In the genomic region with DNA sequence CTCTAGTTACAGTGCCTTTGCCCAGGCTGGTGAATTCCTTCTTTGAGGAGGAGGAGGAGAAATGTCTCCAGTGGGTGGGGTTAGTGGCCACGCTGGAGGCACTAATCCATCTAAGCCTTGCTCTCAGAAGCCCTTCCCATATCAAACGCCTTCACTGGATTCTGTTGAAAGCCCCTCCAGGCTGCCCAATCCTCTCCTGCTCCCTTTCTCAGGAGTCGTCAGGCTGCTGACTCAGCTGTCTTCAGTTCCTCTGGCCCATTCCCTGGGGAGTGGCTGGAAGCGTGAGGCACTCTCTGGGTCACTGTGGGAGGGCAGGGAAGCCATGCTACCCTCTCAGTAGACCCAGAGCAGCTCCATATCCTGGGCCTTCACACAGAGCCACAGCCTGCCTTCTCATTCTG, we compare ENCODE assay signal across 9 cellular contexts. TPM values are rescaled to one million over a fixed set of nuclear protein-coding genes. Genes with fewer than 3 reads are reported as not detected.
A peak's percentile ranks its signal among the peaks of the same experiment; 100 is the strongest.
DNase-seq lines count a peak whose midpoint lies in the region; ATAC-seq, FAIRE-seq and TF ChIP-seq lines count a peak whose summit lies in the region.
"Had no signal": no experiment of that assay in that cellular context is flagged by ENCODE, and none has a peak within 500 bp of the region (broad histone marks: within the 10 kb centered on the region; RNA-seq: fewer than 3 reads in every experiment).

No MANE protein-coding gene starts in this region.

- no peaks in the 10 kb centered on the region for H3K27me3 ChIP-seq in HUES48 (ENCODE audit: control insufficient read depth, insufficient read depth, low read length)
- no peaks in the 10 kb centered on the region for H3K27me3 ChIP-seq in GM12878 (replicated peaks in 1 of 2; ENCODE audit: control insufficient read depth in 2 of 2, insufficient read depth in 2 of 2, low read length in 1 of 2)
- no peaks in the 10 kb centered on the region for H3K27me3 ChIP-seq in suprapubic skin

- H3K4me3 ChIP-seq in HUES48 (ENCODE audit: low read depth, low read length) = peak overlapping the region; percentile 88; the same call in 1 of the 2 replicates
- no peak overlapping the region for H3K4me3 ChIP-seq in GM12878
- H3K4me3 ChIP-seq in suprapubic skin = peak overlapping the region; percentile 89

- no peaks in the 10 kb centered on the region for H4K20me1 ChIP-seq in GM12878 (ENCODE audit: control insufficient read depth, insufficient read depth)

- intact Hi-C loops in GM12878 (cut with micrococcal nuclease; ENCODE audit: unreplicated experiment) = no loop called here

- peaks cover 15% of the 10 kb centered on the region for H3K4me1 ChIP-seq in HUES48 (ENCODE audit: control insufficient read depth, insufficient read depth, low read length)
- peaks cover 9% of the 10 kb centered on the region for H3K4me1 ChIP-seq in GM12878 (ENCODE audit: control insufficient read depth, insufficient read depth, low read length)
- H3K4me1 ChIP-seq in suprapubic skin = peaks cover 43% of the 10 kb centered on the region

- no peak overlapping the region for H3K4me3 Mint-ChIP-seq in T-helper 2 cell treated with Interferon-gamma antibody and Interleukin-4, amounts not matched to agents 5 μg/mL and 100 μg/mL, for 36 hours

- DNase-seq in GM12878 (ENCODE audit: low read depth, low spot score) (no peak), islet precursor cell (peak; percentile 80), suprapubic skin (ENCODE audit: low spot score in 2 of 2) (no peak)
- DNase-seq in T-helper 2 cell treated with Interferon-gamma antibody and Interleukin-4, amounts not matched to agents 5 μg/mL and 100 μg/mL, for 36 hours (ENCODE audit: low spot score) = no peak
- no peak for DNase-seq in activated CD4-positive, CD25-positive, alpha-beta regulatory T cell (lab: John Stamatoyannopoulos, UW)
- DNase-seq: activated CD8-positive, alpha-beta memory T cell treated with anti-CD3 and anti-CD28 coated beads for 24 hours had no signal

- peaks cover 31% of the 10 kb centered on the region for H3K79me2 ChIP-seq in GM12878 (ENCODE audit: control insufficient read depth, insufficient read depth, low read length)

- RAD21 ChIA-PET in GM12878 (lab: Charles Lee; ENCODE audit: unreplicated experiment) = interaction anchor here (1.3 kb wide), 1 partner anchor 9 kb away, joined by 3 read pairs; the partner anchor contains the start of gene ABCF3

- TF ChIP-seq RAD21 in GM12878 (IDR thresholded peaks at IDR 0.05; ENCODE audit: insufficient read depth, low read depth, low read length) = no peak

- no peaks in the 10 kb centered on the region for H3K9me3 ChIP-seq in HUES48 (ENCODE audit: control insufficient read depth, insufficient read depth, low read length)
- H3K9me3 ChIP-seq in GM12878 (replicated peaks; ENCODE audit: control insufficient read depth, insufficient read depth, low read length) = no peaks in the 10 kb centered on the region
- H3K9me3 ChIP-seq in suprapubic skin = no peaks in the 10 kb centered on the region

- POLR2A ChIA-PET in GM12878 (lab: Charles Lee) = interaction anchor here (1.8 kb wide), 1 partner anchor 8 kb away, joined by 5 read pairs; the partner anchor contains the start of gene ABCF3

- in situ Hi-C loops in GM12878 (cut with MboI) = no loop called here

- TF ChIP-seq CTCF in GM12878 (IDR thresholded peaks at IDR 0.05 in 2 of 3, conservative IDR thresholded peaks at IDR 0.05 in 1 of 3; ENCODE audit: control insufficient read depth in 2 of 3, extremely low read depth in 1 of 3, insufficient read depth in 1 of 3, low read depth in 3 of 3, low read length in 3 of 3) = no peak
- TF ChIP-seq CTCF in suprapubic skin (IDR thresholded peaks at IDR 0.05) = no peak

- H3K4me1 Mint-ChIP-seq in T-helper 2 cell treated with Interferon-gamma antibody and Interleukin-4, amounts not matched to agents 5 μg/mL and 100 μg/mL, for 36 hours (ENCODE audit: low read depth) = peaks cover 20% of the 10 kb centered on the region

- H3K36me3 ChIP-seq in HUES48 (ENCODE audit: control insufficient read depth, insufficient read depth, low read length) (peaks cover 55% of the 10 kb centered on the region), GM12878 (ENCODE audit: control insufficient read depth in 2 of 2, insufficient read depth in 2 of 2, low read length in 1 of 2) (peaks cover 18 to 33% of the 10 kb centered on the region in 2 experiments), suprapubic skin (peaks cover 54% of the 10 kb centered on the region)

- CTCF ChIA-PET in GM12878 (lab: Yijun Ruan, JAX) = interaction anchor here (1.1 kb wide), 1 partner anchor 8 kb away, joined by 4 read pairs; the partner anchor contains the start of gene ABCF3

- no TSS peak for BruUV-seq in GM12878 (replicated peaks; lab: Mats Ljungman, UMichigan)

- WGBS in GM12878 (ENCODE audit: insufficient coverage, insufficient replicate concordance, low lambda C conversion rate, missing lambda C conversion rate) = 44% methylated on average over 4 of the region's 4 CpGs
- 28% methylated on average over 4 of the region's 4 CpGs for WGBS in suprapubic skin

- no peaks in the 10 kb centered on the region for H3K27me3 Mint-ChIP-seq in T-helper 2 cell treated with Interferon-gamma antibody and Interleukin-4, amounts not matched to agents 5 μg/mL and 100 μg/mL, for 36 hours (ENCODE audit: low read depth)

- SMC1A ChIA-PET in GM12878 (lab: Charles Lee; ENCODE audit: uncharacterized antibody, unreplicated experiment) = interaction anchor here (0.9 kb wide), 1 partner anchor 18 kb away, joined by 3 read pairs; no protein-coding TSS in a partner anchor

- no peak overlapping the region for H2AFZ ChIP-seq in GM12878 (ENCODE audit: control insufficient read depth, low read depth, low read length)

- TF ChIP-seq POLR2A in GM12878 (IDR thresholded peaks at IDR 0.05; ENCODE audit: low read depth, low read length) = no peak
- TF ChIP-seq POLR2A in suprapubic skin (IDR thresholded peaks at IDR 0.05) = no peak

- no peaks in the 10 kb centered on the region for H3K9me3 Mint-ChIP-seq in T-helper 2 cell treated with Interferon-gamma antibody and Interleukin-4, amounts not matched to agents 5 μg/mL and 100 μg/mL, for 36 hours

- FAIRE-seq in GM12878 (lab: Jason Lieb, UNC) = no peak

- ATAC-seq in GM12878 (no peak), GM19395 (IDR thresholded peaks at IDR 0.05; ENCODE audit: unreplicated experiment) (no peak), HG03280 (IDR thresholded peaks at IDR 0.05; ENCODE audit: unreplicated experiment) (no peak)

- H3K27ac Mint-ChIP-seq in T-helper 2 cell treated with Interferon-gamma antibody and Interleukin-4, amounts not matched to agents 5 μg/mL and 100 μg/mL, for 36 hours = no peak overlapping the region

- H3K27ac ChIP-seq in HUES48 (ENCODE audit: low read depth, low read length) = peak overlapping the region; percentile 97
- H3K27ac ChIP-seq in GM12878 (ENCODE audit: control insufficient read depth, insufficient read depth) = peak overlapping the region; percentile 25; the same call in 1 of the 2 replicates
- no peak overlapping the region for H3K27ac ChIP-seq in suprapubic skin

- H3K9ac ChIP-seq in HUES48 (ENCODE audit: low read depth, low read length) (0 out of 2 replicates have a peak overlapping the region, but pooled peaks have one; percentile 48), GM12878 (ENCODE audit: control insufficient read depth, insufficient read depth, low read length) (no peak overlapping the region; the same call in 1 of the 2 replicates)

- H3K4me2 ChIP-seq in GM12878 (ENCODE audit: control insufficient read depth, insufficient read depth) = peak overlapping the region; percentile 91

- TF ChIP-seq EP300 in GM12878 (IDR thresholded peaks at IDR 0.05; ENCODE audit: borderline replicate concordance in 1 of 2, control insufficient read depth in 1 of 2, low read depth in 2 of 2, low read length in 2 of 2) = no peak
- no peak for TF ChIP-seq EP300 in suprapubic skin (IDR thresholded peaks at IDR 0.05)

- peaks cover 45% of the 10 kb centered on the region for H3K36me3 Mint-ChIP-seq in T-helper 2 cell treated with Interferon-gamma antibody and Interleukin-4, amounts not matched to agents 5 μg/mL and 100 μg/mL, for 36 hours (ENCODE audit: low read depth)

RNA-seq across cellular contexts. Expression of gene AP2M1, which starts 2.7 kb away (rescaled TPM):
- 83.0 and 85.8 TPM in 2 replicates for total RNA-seq in GM12878 (2013; cell fraction: nucleolus; rRNA removed)
- 148 and 159 TPM in 2 replicates for total RNA-seq in GM12878 (2014; rRNA removed)
- 110 and 115 TPM in 2 replicates for total RNA-seq in GM12878 (2014; rRNA removed; fragmentation: Illumina TruSeq; extraction: Trizol)
- 180 and 191 TPM in 2 replicates for total RNA-seq in GM12878 (2021)
- 363 TPM for polyA plus RNA-seq in GM12878 (2011; ENCODE audit: low read depth)
- polyA plus RNA-seq in GM12878 (2011; rRNA removed) = 163 and 269 TPM in 2 replicates
- 161 and 196 TPM in 2 replicates for polyA plus RNA-seq in GM12878 (2011; cell fraction: cytosol; rRNA removed)
- polyA plus RNA-seq in GM12878 (2011; cell fraction: nucleus; rRNA removed) = 276 and 344 TPM in 2 replicates
- 175 and 249 TPM in 2 replicates for polyA plus RNA-seq in GM12878 (2012)
- polyA plus RNA-seq in GM12878 (2014; fragmentation: Illumina TruSeq; extraction: Trizol) = 120 and 164 TPM in 2 replicates
- polyA plus RNA-seq in GM12878 (2014; fragmentation: Nextera tagmentation; extraction: Ambion mirVana) = 10 to 100 TPM; 65.6 to 68.9 TPM
- 156 and 174 TPM in 2 replicates for polyA plus RNA-seq in GM12878 (2014; rRNA removed)
- 100 to 1,000 TPM; 340 to 356 TPM for polyA plus RNA-seq in GM12878 (2016; fragmentation: Nextera tagmentation; extraction: Ambion mirVana)
- polyA minus RNA-seq in GM12878 (2011; rRNA and poly(A)+ RNA removed) = 166 and 258 TPM in 2 replicates
- 45.6 and 50.7 TPM in 2 replicates for polyA minus RNA-seq in GM12878 (2011; cell fraction: cytosol; rRNA and poly(A)+ RNA removed)
- polyA minus RNA-seq in GM12878 (2011; cell fraction: nucleus; rRNA and poly(A)+ RNA removed) = 52.1 and 85.1 TPM in 2 replicates
- 100 to 1,000 TPM; 112 to 137 (median 121) TPM for total RNA-seq in suprapubic skin

RNA-seq across cellular contexts. Expression of gene ABCF3, which starts 8.7 kb away (rescaled TPM):
- total RNA-seq in GM12878 (2013; cell fraction: nucleolus; rRNA removed) = 51.7 and 54.6 TPM in 2 replicates
- total RNA-seq in GM12878 (2014; rRNA removed) (46.6 and 49.4 TPM in 2 replicates), GM12878 (2014; rRNA removed; fragmentation: Illumina TruSeq; extraction: Trizol) (25.7 and 25.8 TPM in 2 replicates), GM12878 (2021) (56.1 and 61.8 TPM in 2 replicates), suprapubic skin (100 to 1,000 TPM in 1 of 4 donors, 10 to 100 TPM in 3; 44.8 to 121 (median 71.1) TPM)
- 21.7 TPM for polyA plus RNA-seq in GM12878 (2011; ENCODE audit: low read depth)
- polyA plus RNA-seq in GM12878 (2011; rRNA removed) (30.8 and 44.4 TPM in 2 replicates), GM12878 (2014; fragmentation: Illumina TruSeq; extraction: Trizol) (21.0 and 36.9 TPM in 2 replicates), GM12878 (2014; fragmentation: Nextera tagmentation; extraction: Ambion mirVana) (1 to 10 TPM; 6.1 to 8.1 TPM), GM12878 (2014; rRNA removed) (70.6 and 81.7 TPM in 2 replicates), GM12878 (2016; fragmentation: Nextera tagmentation; extraction: Ambion mirVana) (10 to 100 TPM; 66.8 to 71.3 TPM)
- 54.9 and 80.9 TPM in 2 replicates for polyA plus RNA-seq in GM12878 (2011; cell fraction: cytosol; rRNA removed)
- polyA plus RNA-seq in GM12878 (2011; cell fraction: nucleus; rRNA removed) = 273 and 282 TPM in 2 replicates
- 40.9 and 45.8 TPM in 2 replicates for polyA plus RNA-seq in GM12878 (2012)
- polyA minus RNA-seq in GM12878 (2011; rRNA and poly(A)+ RNA removed) = 53.6 and 96.3 TPM in 2 replicates
- 22.8 and 23.0 TPM in 2 replicates for polyA minus RNA-seq in GM12878 (2011; cell fraction: cytosol; rRNA and poly(A)+ RNA removed)
- polyA minus RNA-seq in GM12878 (2011; cell fraction: nucleus; rRNA and poly(A)+ RNA removed) = 96.4 and 138 TPM in 2 replicates

RNA-seq across cellular contexts. Expression of gene DVL3, which starts 22.2 kb away (rescaled TPM):
- total RNA-seq in GM12878 (2013; cell fraction: nucleolus; rRNA removed) = 59.5 and 59.7 TPM in 2 replicates
- total RNA-seq in GM12878 (2014; rRNA removed) (15.6 and 19.4 TPM in 2 replicates), GM12878 (2014; rRNA removed; fragmentation: Illumina TruSeq; extraction: Trizol) (8.1 and 9.1 TPM in 2 replicates), GM12878 (2021) (34.3 and 39.7 TPM in 2 replicates), suprapubic skin (10 to 100 TPM; 53.6 to 72.7 (median 56.1) TPM)
- 9.2 TPM for polyA plus RNA-seq in GM12878 (2011; ENCODE audit: low read depth)
- polyA plus RNA-seq in GM12878 (2011; rRNA removed) (18.7 and 25.9 TPM in 2 replicates), GM12878 (2014; fragmentation: Illumina TruSeq; extraction: Trizol) (13.8 and 19.1 TPM in 2 replicates), GM12878 (2014; fragmentation: Nextera tagmentation; extraction: Ambion mirVana) (1 to 10 TPM; 2.2 to 2.4 TPM), GM12878 (2014; rRNA removed) (33.0 and 34.0 TPM in 2 replicates), GM12878 (2016; fragmentation: Nextera tagmentation; extraction: Ambion mirVana) (1 to 10 TPM; 6.8 to 9.8 TPM)
- 27.4 and 32.2 TPM in 2 replicates for polyA plus RNA-seq in GM12878 (2011; cell fraction: cytosol; rRNA removed)
- 109 and 150 TPM in 2 replicates for polyA plus RNA-seq in GM12878 (2011; cell fraction: nucleus; rRNA removed)
- polyA plus RNA-seq in GM12878 (2012) = 20.8 and 21.5 TPM in 2 replicates
- 27.9 and 30.6 TPM in 2 replicates for polyA minus RNA-seq in GM12878 (2011; rRNA and poly(A)+ RNA removed)
- polyA minus RNA-seq in GM12878 (2011; cell fraction: cytosol; rRNA and poly(A)+ RNA removed) = 17.6 and 22.2 TPM in 2 replicates
- polyA minus RNA-seq in GM12878 (2011; cell fraction: nucleus; rRNA and poly(A)+ RNA removed) = 23.1 and 41.1 TPM in 2 replicates

RNA-seq across cellular contexts. Expression of gene EIF2B5, which starts 42.2 kb away (rescaled TPM):
- total RNA-seq in GM12878 (2013; cell fraction: nucleolus; rRNA removed) = 132 and 135 TPM in 2 replicates
- total RNA-seq in GM12878 (2014; rRNA removed) = 50.9 and 53.9 TPM in 2 replicates
- 46.1 and 50.4 TPM in 2 replicates for total RNA-seq in GM12878 (2014; rRNA removed; fragmentation: Illumina TruSeq; extraction: Trizol)
- total RNA-seq in GM12878 (2021) = 44.9 and 50.7 TPM in 2 replicates
- polyA plus RNA-seq in GM12878 (2011; ENCODE audit: low read depth) = 31.4 TPM
- polyA plus RNA-seq in GM12878 (2011; rRNA removed) = 49.7 and 58.5 TPM in 2 replicates
- 55.7 and 63.4 TPM in 2 replicates for polyA plus RNA-seq in GM12878 (2011; cell fraction: cytosol; rRNA removed)
- polyA plus RNA-seq in GM12878 (2011; cell fraction: nucleus; rRNA removed) = 145 and 159 TPM in 2 replicates
- 33.0 and 34.6 TPM in 2 replicates for polyA plus RNA-seq in GM12878 (2012)
- 53.5 and 55.9 TPM in 2 replicates for polyA plus RNA-seq in GM12878 (2014; fragmentation: Illumina TruSeq; extraction: Trizol)
- 10 to 100 TPM; 13.7 to 23.6 TPM for polyA plus RNA-seq in GM12878 (2014; fragmentation: Nextera tagmentation; extraction: Ambion mirVana)
- 65.1 and 72.4 TPM in 2 replicates for polyA plus RNA-seq in GM12878 (2014; rRNA removed)
- polyA plus RNA-seq in GM12878 (2016; fragmentation: Nextera tagmentation; extraction: Ambion mirVana) = 10 to 100 TPM; 79.2 to 82.7 TPM
- polyA minus RNA-seq in GM12878 (2011; rRNA and poly(A)+ RNA removed) = 72.0 and 84.9 TPM in 2 replicates
- polyA minus RNA-seq in GM12878 (2011; cell fraction: cytosol; rRNA and poly(A)+ RNA removed) = 13.2 and 18.6 TPM in 2 replicates
- 60.4 and 91.0 TPM in 2 replicates for polyA minus RNA-seq in GM12878 (2011; cell fraction: nucleus; rRNA and poly(A)+ RNA removed)
- 10 to 100 TPM; 34.6 to 70.9 (median 46.2) TPM for total RNA-seq in suprapubic skin

RNA-seq across cellular contexts. Expression of gene VWA5B2, which starts 52.1 kb away (rescaled TPM):
- total RNA-seq in GM12878 (2013; cell fraction: nucleolus; rRNA removed) = not detected in 2 replicates
- total RNA-seq in GM12878 (2014; rRNA removed) (not detected in 2 replicates), GM12878 (2014; rRNA removed; fragmentation: Illumina TruSeq; extraction: Trizol) (not detected in 2 replicates), GM12878 (2021) (not detected in 2 replicates), suprapubic skin (under 1 TPM in 1 of 4 donors, not detected in 3; 0.24 TPM)
- polyA plus RNA-seq in GM12878 (2011; ENCODE audit: low read depth) = not detected
- polyA plus RNA-seq in GM12878 (2011; rRNA removed) (0.03 TPM in 1 of 2 replicates, not detected in the other), GM12878 (2014; fragmentation: Illumina TruSeq; extraction: Trizol) (not detected in 2 replicates), GM12878 (2014; fragmentation: Nextera tagmentation; extraction: Ambion mirVana) (not detected), GM12878 (2014; rRNA removed) (not detected in 2 replicates), GM12878 (2016; fragmentation: Nextera tagmentation; extraction: Ambion mirVana) (under 1 TPM in 1 of 2 experiments, not detected in 1; 0.09 TPM)
- 0.03 TPM in 1 of 2 replicates, not detected in the other for polyA plus RNA-seq in GM12878 (2011; cell fraction: cytosol; rRNA removed)
- 0.64 and 1.1 TPM in 2 replicates for polyA plus RNA-seq in GM12878 (2011; cell fraction: nucleus; rRNA removed)
- polyA plus RNA-seq in GM12878 (2012) = 0.08 TPM in 1 of 2 replicates, not detected in the other
- not detected in 2 replicates for polyA minus RNA-seq in GM12878 (2011; rRNA and poly(A)+ RNA removed)
- not detected in 2 replicates for polyA minus RNA-seq in GM12878 (2011; cell fraction: cytosol; rRNA and poly(A)+ RNA removed)
- 0.38 TPM in 1 of 2 replicates, not detected in the other for polyA minus RNA-seq in GM12878 (2011; cell fraction: nucleus; rRNA and poly(A)+ RNA removed)
